Comparison of ENCODE assay signal across 8 cellular contexts in genomic region chr20:62860391-62860923, GRCh38. TPM values are rescaled to one million over a fixed set of nuclear protein-coding genes. Genes with fewer than 3 reads are reported as not detected.
DNase-seq lines count a peak whose midpoint lies in the region; ATAC-seq and TF ChIP-seq lines count a peak whose summit lies in the region.

No MANE protein-coding gene starts in this region.

- POLR2A ChIA-PET in Caco-2 (lab: Charles Lee): no interaction called here
- POLR2A ChIA-PET in activated CD4-positive, alpha-beta memory T cell treated with anti-CD3 and anti-CD28 coated beads, Interleukin-2, amount 10 ng/mL, durations not matched to agents 7 days and 5 days (lab: Charles Lee): interaction anchor here (1.1 to 1.4 kb wide), 3 partner anchors 11 to 94 kb away, joined by 3 to 5 read pairs (median 3); no protein-coding TSS in a partner anchor

- DNase-seq in Caco-2 (no peak), left ventricle myocardium superior (peak; percentile 27), NCI-H128 (lab: John Stamatoyannopoulos, UW; ENCODE audit: unreplicated experiment) (no peak)
- DNase-seq in activated CD4-positive, alpha-beta memory T cell treated with anti-CD3 and anti-CD28 coated beads, Interleukin-2, amount 10 ng/mL, durations not matched to agents 7 days and 5 days: no peak
- DNase-seq in activated CD4-positive, CD25-positive, alpha-beta regulatory T cell (lab: John Stamatoyannopoulos, UW): no peak

- no peaks in the 10 kb centered on the region for H3K36me3 ChIP-seq in Caco-2 (ENCODE audit: control insufficient read depth, insufficient read depth, low read length)
- H3K36me3 ChIP-seq in skeletal muscle satellite cell (ENCODE audit: insufficient read depth, low read length): peaks cover 9% of the 10 kb centered on the region

- peaks cover 15% of the 10 kb centered on the region for H3K4me1 Mint-ChIP-seq in Caco-2 (ENCODE audit: low read depth, unreplicated experiment)
- H3K4me1 Mint-ChIP-seq in activated CD4-positive, alpha-beta memory T cell treated with anti-CD3 and anti-CD28 coated beads, Interleukin-2, amount 10 ng/mL, durations not matched to agents 7 days and 5 days: peaks cover 17% of the 10 kb centered on the region

- no peaks in the 10 kb centered on the region for H3K27me3 Mint-ChIP-seq in Caco-2 (ENCODE audit: insufficient read depth, unreplicated experiment)
- H3K27me3 Mint-ChIP-seq in activated CD4-positive, alpha-beta memory T cell treated with anti-CD3 and anti-CD28 coated beads, Interleukin-2, amount 10 ng/mL, durations not matched to agents 7 days and 5 days: peaks cover 16% of the 10 kb centered on the region

- intact Hi-C loops in Caco-2 (cut with micrococcal nuclease; ENCODE audit: unreplicated experiment): loop anchor here (5.0 kb wide), 1 partner anchor 53 kb away; no protein-coding TSS in a partner anchor
- intact Hi-C loops in left ventricle myocardium superior (cut with micrococcal nuclease): no loop called here

- H3K4me1 ChIP-seq in Caco-2: peaks cover 14% of the 10 kb centered on the region
- H3K4me1 ChIP-seq in skeletal muscle satellite cell (ENCODE audit: control insufficient read depth, insufficient read depth, low read length): peaks cover 11% of the 10 kb centered on the region

- H3K27me3 ChIP-seq in Caco-2 (replicated peaks; ENCODE audit: control insufficient read depth, insufficient read depth, low read length) (no peaks in the 10 kb centered on the region), skeletal muscle satellite cell (ENCODE audit: control insufficient read depth, insufficient read depth, low read length) (peaks cover 3% of the 10 kb centered on the region)

- no peak overlapping the region for H3K27ac Mint-ChIP-seq in Caco-2 (ENCODE audit: unreplicated experiment)
- no peak overlapping the region for H3K27ac Mint-ChIP-seq in activated CD4-positive, alpha-beta memory T cell treated with anti-CD3 and anti-CD28 coated beads, Interleukin-2, amount 10 ng/mL, durations not matched to agents 7 days and 5 days

- H3K9me3 Mint-ChIP-seq in Caco-2 (ENCODE audit: unreplicated experiment): peaks cover 17% of the 10 kb centered on the region
- no peaks in the 10 kb centered on the region for H3K9me3 Mint-ChIP-seq in activated CD4-positive, alpha-beta memory T cell treated with anti-CD3 and anti-CD28 coated beads, Interleukin-2, amount 10 ng/mL, durations not matched to agents 7 days and 5 days

- CTCF ChIA-PET in Caco-2 (lab: Charles Lee): no interaction called here
- CTCF ChIA-PET in activated CD4-positive, alpha-beta memory T cell treated with anti-CD3 and anti-CD28 coated beads, Interleukin-2, amount 10 ng/mL, durations not matched to agents 7 days and 5 days (lab: Charles Lee): interaction anchor here (1.4 kb wide), 1 partner anchor 38 kb away, joined by 3 read pairs; no protein-coding TSS in a partner anchor

- H3K36me3 Mint-ChIP-seq in Caco-2 (ENCODE audit: insufficient read depth, unreplicated experiment): peaks cover 14% of the 10 kb centered on the region
- H3K36me3 Mint-ChIP-seq in activated CD4-positive, alpha-beta memory T cell treated with anti-CD3 and anti-CD28 coated beads, Interleukin-2, amount 10 ng/mL, durations not matched to agents 7 days and 5 days (ENCODE audit: low read depth): peaks cover 8% of the 10 kb centered on the region

- peak; percentile 3 for ATAC-seq in HG03196 (IDR thresholded peaks at IDR 0.05; ENCODE audit: unreplicated experiment)
- ATAC-seq in left ventricle myocardium superior: no peak
- no peak for ATAC-seq in HG03108 (IDR thresholded peaks at IDR 0.05; ENCODE audit: unreplicated experiment)

- no TSS peak for BruUV-seq in Caco-2 (replicated peaks; lab: Mats Ljungman, UMichigan)

- peak overlapping the region; percentile 78 for H3K4me2 ChIP-seq in skeletal muscle satellite cell (ENCODE audit: low read length)

- H3K9me3 ChIP-seq in Caco-2 (peaks cover 12% of the 10 kb centered on the region), skeletal muscle satellite cell (replicated peaks; ENCODE audit: low read length) (no peaks in the 10 kb centered on the region)

- H3K9ac ChIP-seq in skeletal muscle satellite cell (ENCODE audit: low read depth, low read length): peak overlapping the region; percentile 33

- peak in 1 of 2 experiments; percentile 6 for TF ChIP-seq CTCF in Caco-2 (IDR thresholded peaks at IDR 0.05; ENCODE audit: insufficient read depth in 1 of 2, low read depth in 1 of 2, low read length in 1 of 2, severe bottlenecking in 1 of 2, unreplicated experiment in 1 of 2)

- peak overlapping the region; percentile 85 for H3K4me3 ChIP-seq in Caco-2 (ENCODE audit: low read depth, low read length)
- H3K4me3 ChIP-seq in skeletal muscle satellite cell (ENCODE audit: low read length): peak overlapping the region; percentile 84

- peak overlapping the region; percentile 65 for H3K4me3 Mint-ChIP-seq in Caco-2 (ENCODE audit: unreplicated experiment)
- H3K4me3 Mint-ChIP-seq in activated CD4-positive, alpha-beta memory T cell treated with anti-CD3 and anti-CD28 coated beads, Interleukin-2, amount 10 ng/mL, durations not matched to agents 7 days and 5 days: peak overlapping the region; percentile 55

RNA-seq across cellular contexts. Expression of gene TCFL5, which starts 1.2 kb away (rescaled TPM):
- total RNA-seq in Caco-2 (2022): 14.6 and 15.1 TPM in 2 replicates
- total RNA-seq in activated CD4-positive, alpha-beta memory T cell treated with anti-CD3 and anti-CD28 coated beads, Interleukin-2, amount 10 ng/mL, durations not matched to agents 7 days and 5 days: 1 to 10 TPM; 6.0 to 6.2 TPM
- 6.1 TPM for total RNA-seq in left ventricle myocardium superior
- 14.9 and 17.2 TPM in 2 replicates for total RNA-seq in skeletal muscle satellite cell (2012; rRNA removed)

RNA-seq across cellular contexts. Expression of gene COL9A3, which starts 43.6 kb away (rescaled TPM):
- total RNA-seq in Caco-2 (2022) (6.4 and 7.9 TPM in 2 replicates), left ventricle myocardium superior (2.9 TPM)
- not detected for total RNA-seq in activated CD4-positive, alpha-beta memory T cell treated with anti-CD3 and anti-CD28 coated beads, Interleukin-2, amount 10 ng/mL, durations not matched to agents 7 days and 5 days
- 2.8 and 4.1 TPM in 2 replicates for total RNA-seq in skeletal muscle satellite cell (2012; rRNA removed)

RNA-seq across cellular contexts. Expression of gene OGFR, which starts 55.8 kb away (rescaled TPM):
- total RNA-seq in Caco-2 (2022) (78.2 and 84.7 TPM in 2 replicates), left ventricle myocardium superior (21.0 TPM)
- total RNA-seq in activated CD4-positive, alpha-beta memory T cell treated with anti-CD3 and anti-CD28 coated beads, Interleukin-2, amount 10 ng/mL, durations not matched to agents 7 days and 5 days: 10 to 100 TPM; 71.1 to 73.4 TPM
- 35.7 and 36.9 TPM in 2 replicates for total RNA-seq in skeletal muscle satellite cell (2012; rRNA removed)
